ENCODE assay signal across 8 cellular contexts in genomic region chr2:146734042-146734715, GRCh38.
A peak's percentile ranks its signal among the peaks of the same experiment; 100 is the strongest.
DNase-seq lines count a peak whose midpoint lies in the region; ATAC-seq and TF ChIP-seq lines count a peak whose summit lies in the region.

No MANE protein-coding gene starts in this region.

- no peak overlapping the region for H3K4me3 Mint-ChIP-seq in HFFc6
- H3K4me3 Mint-ChIP-seq in activated T-cell treated with anti-CD3 and anti-CD28 coated beads, Interleukin-2, amount 50 U/mL, for 4 hours = no peak overlapping the region

- POLR2A ChIA-PET in GM10248 (lab: Yijun Ruan, JAX) = no interaction called here

- no peak overlapping the region for H3K27ac Mint-ChIP-seq in HFFc6

- no peaks in the 10 kb centered on the region for H3K4me1 Mint-ChIP-seq in HFFc6 (ENCODE audit: low read depth)
- no peaks in the 10 kb centered on the region for H3K4me1 Mint-ChIP-seq in activated T-cell treated with anti-CD3 and anti-CD28 coated beads, Interleukin-2, amount 50 U/mL, for 4 hours (ENCODE audit: low read depth)

- H3K27me3 ChIP-seq in upper lobe of left lung = no peaks in the 10 kb centered on the region

- WGBS in upper lobe of left lung, 2 donors = 26 to 27% methylated on average over 8 of the region's 8 CpGs

- H3K36me3 ChIP-seq in upper lobe of left lung = no peaks in the 10 kb centered on the region

- no peak for TF ChIP-seq EP300 in upper lobe of left lung (IDR thresholded peaks at IDR 0.05)

- no peaks in the 10 kb centered on the region for H3K36me3 Mint-ChIP-seq in HFFc6 (ENCODE audit: low read depth)
- H3K36me3 Mint-ChIP-seq in activated T-cell treated with anti-CD3 and anti-CD28 coated beads, Interleukin-2, amount 50 U/mL, for 4 hours (ENCODE audit: insufficient read depth) = no peaks in the 10 kb centered on the region

- DNase-seq in GM10248 (ENCODE audit: extremely low spot score) = peak; percentile 8
- DNase-seq in HFFc6 = peak; percentile 5
- DNase-seq in NCI-H1694 treated with DMSO at 0.1 percent for 48 hours (lab: John Stamatoyannopoulos, UW) = peak; percentile 84
- DNase-seq in inferior parietal cortex (ENCODE audit: extremely low spot score) = peak; percentile 77
- no peak for DNase-seq in upper lobe of left lung
- no peak for DNase-seq in activated T-cell treated with anti-CD3 and anti-CD28 coated beads, Interleukin-2, amount 50 U/mL, for 4 hours
- DNase-seq in activated effector memory CD4-positive, alpha-beta T cell treated with Interleukin-2 at 50 U/mL for 16 hours = no peak

- no peaks in the 10 kb centered on the region for H3K9me3 Mint-ChIP-seq in HFFc6
- no peaks in the 10 kb centered on the region for H3K9me3 Mint-ChIP-seq in activated T-cell treated with anti-CD3 and anti-CD28 coated beads, Interleukin-2, amount 50 U/mL, for 4 hours

- no peak for TF ChIP-seq POLR2A in upper lobe of left lung (IDR thresholded peaks at IDR 0.05)

- peak in 1 of 2 donors; percentile 75 for ATAC-seq in upper lobe of left lung (ENCODE audit: low FRiP score in 2 of 2)
- ATAC-seq in activated T-cell treated with anti-CD3 and anti-CD28 coated beads, Interleukin-2, amount 50 U/mL, for 4 hours = no peak

- H3K27ac ChIP-seq in VCaP (no peak overlapping the region), upper lobe of left lung (no peak overlapping the region)

- H3K4me3 ChIP-seq in upper lobe of left lung = no peak overlapping the region

- TF ChIP-seq CTCF in GM10248 (IDR thresholded peaks at IDR 0.05; ENCODE audit: control extremely low read depth, extremely low read depth, low read depth, missing control alignments) (peak; percentile 33), HFFc6 (IDR thresholded peaks at IDR 0.05) (peak; percentile 67), VCaP (conservative IDR thresholded peaks at IDR 0.05) (peak; percentile 64), upper lobe of left lung (IDR thresholded peaks at IDR 0.05) (peak in 4 of 6 experiments; percentile 12 to 56 (median 48))

- no peaks in the 10 kb centered on the region; the same call in 1 of the 2 replicates for H3K27me3 Mint-ChIP-seq in HFFc6 (ENCODE audit: insufficient read depth)
- no peaks in the 10 kb centered on the region for H3K27me3 Mint-ChIP-seq in activated T-cell treated with anti-CD3 and anti-CD28 coated beads, Interleukin-2, amount 50 U/mL, for 4 hours (ENCODE audit: low read depth)

- CTCF ChIA-PET in GM10248 (lab: Yijun Ruan, JAX) = interaction anchor here (0.8 to 1.5 kb wide), 4 partner anchors 11 to 1177 kb away, joined by 3 to 8 read pairs (median 4); no protein-coding TSS in a partner anchor

- no peaks in the 10 kb centered on the region for H3K9me3 ChIP-seq in upper lobe of left lung

- H3K4me1 ChIP-seq in upper lobe of left lung = no peaks in the 10 kb centered on the region

Comparison
In these comparisons a context has a peak if more than half of its experiments do, and no peak if none do; other contexts are left out.
1. DNase-seq: peak in GM10248 (single experiment), HFFc6 (single experiment), NCI-H1694 treated with DMSO at 0.1 percent for 48 hours (single experiment) and inferior parietal cortex (single experiment); none in upper lobe of left lung (0 of 2), activated T-cell treated with anti-CD3 and anti-CD28 coated beads, Interleukin-2, amount 50 U/mL, for 4 hours (single experiment) and activated effector memory CD4-positive, alpha-beta T cell treated with Interleukin-2 at 50 U/mL for 16 hours (single experiment).
2. Peak in every context shown above with its lines, with median percentiles within 50 percentile points of each other: CTCF ChIP-seq.